ENCODE assay signal across 8 cellular contexts in the genomic region with DNA sequence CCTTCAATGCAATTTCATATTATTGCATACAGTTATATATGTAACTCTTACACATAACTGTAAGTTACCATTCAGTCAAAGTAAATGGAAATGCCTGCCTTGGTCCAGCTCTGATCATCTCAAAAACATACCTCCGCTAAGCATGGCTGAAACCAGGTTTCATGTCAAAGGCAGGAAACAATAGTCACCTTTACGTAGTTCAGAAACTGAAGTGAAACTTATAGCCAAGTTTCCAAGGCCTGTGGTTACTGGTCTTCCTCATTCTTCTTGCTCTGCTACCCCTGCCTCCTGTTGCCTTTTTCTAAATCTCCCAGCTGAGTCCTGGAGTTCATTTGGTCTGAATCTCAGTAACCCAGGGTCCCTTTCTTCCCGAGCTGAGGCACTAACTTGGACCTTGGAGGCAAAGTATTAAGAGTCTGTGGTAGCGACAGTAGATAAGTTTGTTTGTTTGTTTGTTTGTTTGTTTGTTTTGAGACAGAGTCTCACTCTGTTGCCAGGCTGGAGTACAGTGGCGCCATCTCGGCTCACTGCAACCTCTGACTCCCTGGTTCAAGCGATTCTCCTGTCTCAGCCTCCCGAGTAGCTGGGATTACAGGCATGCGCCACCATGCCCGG.
DNase-seq lines count a peak whose midpoint lies in the region; ATAC-seq and TF ChIP-seq lines count a peak whose summit lies in the region.

No MANE protein-coding gene starts in this region.

- no peaks in the 10 kb centered on the region for H3K79me2 ChIP-seq in SU-DHL-6 (ENCODE audit: insufficient read depth, low read length)

- H3K4me2 ChIP-seq in BLaER1 = 0 out of 2 replicates have a peak overlapping the region, but pooled peaks have one; percentile 6
- peak overlapping the region; percentile 38 for H3K4me2 ChIP-seq in SU-DHL-6 (ENCODE audit: low read depth, low read length, poor library complexity, severe bottlenecking)

- no peaks in the 10 kb centered on the region for H3K36me3 ChIP-seq in BLaER1
- H3K36me3 ChIP-seq in SU-DHL-6 (ENCODE audit: low read length) = no peaks in the 10 kb centered on the region

- H3K27ac ChIP-seq in BLaER1 (no peak overlapping the region), SU-DHL-6 (ENCODE audit: low read depth, low read length) (peak overlapping the region; percentile 48; the same call in 1 of the 2 replicates)

- H3F3A ChIP-seq in SU-DHL-6 (ENCODE audit: insufficient read depth) = no peaks in the 10 kb centered on the region

- no peak overlapping the region for H2AFZ ChIP-seq in SU-DHL-6 (ENCODE audit: low read depth, low read length, severe bottlenecking)

- H3K4me3 ChIP-seq in BLaER1 (no peak overlapping the region), SU-DHL-6 (ENCODE audit: insufficient read depth, low read length, poor library complexity, severe bottlenecking) (no peak overlapping the region)

- H3K9ac ChIP-seq in BLaER1 (no peak overlapping the region), SU-DHL-6 (ENCODE audit: low read length) (no peak overlapping the region)

- H3K9me3 ChIP-seq in BLaER1 = peaks cover 3% of the 10 kb centered on the region; the same call in 1 of the 2 replicates
- no peaks in the 10 kb centered on the region for H3K9me3 ChIP-seq in SU-DHL-6 (ENCODE audit: insufficient read depth, low read length)

- H3K27me3 ChIP-seq in BLaER1 (no peaks in the 10 kb centered on the region), SU-DHL-6 (ENCODE audit: low read length) (no peaks in the 10 kb centered on the region)

- peak; percentile 53 for ATAC-seq in HG03060 (IDR thresholded peaks at IDR 0.05; ENCODE audit: low read depth, unreplicated experiment)

- no peak for TF ChIP-seq CTCF in SU-DHL-6 (IDR thresholded peaks at IDR 0.05; ENCODE audit: insufficient read depth, low read length, poor library complexity, severe bottlenecking)

- H3K9me2 ChIP-seq in SU-DHL-6 (replicated peaks; ENCODE audit: insufficient read depth, low read length) = no peaks in the 10 kb centered on the region

- peak; percentile 24 for TF ChIP-seq POLR2A in GM19099 (IDR thresholded peaks at IDR 0.05; ENCODE audit: extremely low read depth, insufficient read length, low read depth)

- H3K4me1 ChIP-seq in BLaER1 = peaks cover 11% of the 10 kb centered on the region

- no peak for DNase-seq in LoVo (ENCODE audit: low spot score)
- no peak for DNase-seq in OCI-M2 (lab: John Stamatoyannopoulos, UW; ENCODE audit: unreplicated experiment)
- DNase-seq in NCI-H1436 treated with DMSO at 0.1 percent for 48 hours (lab: John Stamatoyannopoulos, UW) = no peak
- DNase-seq in NCI-H524 treated with DMSO at 0.1 percent for 48 hours (lab: John Stamatoyannopoulos, UW) = no peak

- H4K20me1 ChIP-seq in BLaER1 (no peaks in the 10 kb centered on the region), SU-DHL-6 (ENCODE audit: low read depth, low read length) (no peaks in the 10 kb centered on the region)
